ENCODE assay signal across 8 cellular contexts in the genomic region with DNA sequence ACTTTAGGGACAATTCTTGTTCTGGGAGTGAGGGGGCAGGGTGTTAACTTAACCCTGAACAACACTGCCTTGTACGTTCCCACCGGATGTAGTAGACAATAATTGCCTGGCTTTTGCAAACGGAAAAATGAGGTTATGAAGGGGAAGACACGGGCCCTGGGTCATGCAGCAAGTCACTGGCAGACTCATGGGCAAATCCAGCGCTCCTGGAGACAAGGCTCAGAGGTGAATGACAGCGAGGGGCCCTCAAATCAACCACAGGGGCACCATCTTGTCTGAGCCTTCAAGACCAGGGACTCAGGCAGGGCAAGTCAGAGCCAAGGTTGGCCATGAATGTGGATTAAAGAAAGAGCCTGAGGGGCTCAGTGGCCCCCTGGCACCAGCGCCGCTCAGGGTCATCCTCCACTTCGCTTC. TPM values are rescaled to one million over a fixed set of nuclear protein-coding genes. Genes with fewer than 3 reads are reported as not detected.
A peak's percentile ranks its signal among the peaks of the same experiment; 100 is the strongest.
DNase-seq lines count a peak whose midpoint lies in the region; ATAC-seq and TF ChIP-seq lines count a peak whose summit lies in the region.

No MANE protein-coding gene starts in this region.

- intact Hi-C loops in IMR-90 (cut with micrococcal nuclease): loop anchor here (2.0 kb wide), 1 partner anchor 97 kb away; no protein-coding TSS in a partner anchor

- H3K4me2 ChIP-seq in IMR-90 (ENCODE audit: low read depth, low read length): peak overlapping the region; percentile 86

- no peak for DNase-seq in IMR-90
- peak; percentile 69 for DNase-seq in activated CD4-positive, alpha-beta T cell treated with anti-CD3 and anti-CD28 coated beads for 48 hours
- no peak for DNase-seq in NCI-H1436 treated with DMSO at 0.1 percent for 48 hours (lab: John Stamatoyannopoulos, UW)
- DNase-seq in NCI-H187 (lab: John Stamatoyannopoulos, UW): no peak
- DNase-seq in activated gamma-delta T cell (lab: John Stamatoyannopoulos, UW): no peak
- DNase-seq in DMS79 (lab: John Stamatoyannopoulos, UW): no peak

- peak overlapping the region; percentile 91 for H3K56ac ChIP-seq in IMR-90 (ENCODE audit: extremely low read depth, insufficient read depth, low read length)

- peak overlapping the region; percentile 94 for H4K91ac ChIP-seq in IMR-90 (ENCODE audit: insufficient read depth, low read depth, low read length)

- H2AK9ac ChIP-seq in IMR-90 (replicated peaks; ENCODE audit: low read depth, low read length, poor library complexity): peak overlapping the region; percentile 98

- H3K79me1 ChIP-seq in IMR-90 (ENCODE audit: low read depth in 1 of 2, low read length in 2 of 2): peaks cover 8 to 37% of the 10 kb centered on the region in 2 experiments

- no TSS peak for BruUV-seq in IMR-90 (replicated peaks; lab: Mats Ljungman, UMichigan)

- H3K27me3 ChIP-seq in IMR-90 (ENCODE audit: control insufficient read depth, insufficient read depth, low read length) (no peaks in the 10 kb centered on the region), gastroesophageal sphincter (no peaks in the 10 kb centered on the region)

- H2AK5ac ChIP-seq in IMR-90 (ENCODE audit: low read depth, low read length): peak overlapping the region; percentile 95

- in situ Hi-C loops in IMR-90 (cut with MboI; ENCODE audit: low sequenced_read_pairs): loop anchor here (5.0 kb wide), 1 partner anchor 62 kb away; no protein-coding TSS in a partner anchor

- peak overlapping the region; percentile 46 for H4K5ac ChIP-seq in IMR-90 (ENCODE audit: low read depth, low read length)

- TF ChIP-seq CTCF in IMR-90 (conservative IDR thresholded peaks at IDR 0.05; ENCODE audit: low read depth, low read length): no peak
- TF ChIP-seq CTCF in gastroesophageal sphincter (IDR thresholded peaks at IDR 0.05): no peak

- peaks cover 8% of the 10 kb centered on the region for H3K36me3 Mint-ChIP-seq in stimulated activated memory B cell treated with anti-CD40 and anti-IgM and Interleukin-4, amounts not matched to agents 10 μg/mL and 1 μg/mL and 100 μg/mL, for 72 hours

- peak overlapping the region; percentile 99 for H3K4me3 Mint-ChIP-seq in stimulated activated memory B cell treated with anti-CD40 and anti-IgM and Interleukin-4, amounts not matched to agents 10 μg/mL and 1 μg/mL and 100 μg/mL, for 72 hours

- peak overlapping the region; percentile 85 to 95 for H4K8ac ChIP-seq in IMR-90 (ENCODE audit: low read depth in 2 of 2, low read length in 2 of 2)

- H3K9me3 Mint-ChIP-seq in stimulated activated memory B cell treated with anti-CD40 and anti-IgM and Interleukin-4, amounts not matched to agents 10 μg/mL and 1 μg/mL and 100 μg/mL, for 72 hours: no peaks in the 10 kb centered on the region

- peak overlapping the region; percentile 97 for H3K9ac ChIP-seq in IMR-90 (ENCODE audit: low read depth, low read length)

- H3K4me1 ChIP-seq in IMR-90 (ENCODE audit: control insufficient read depth, insufficient read depth, low read length) (peaks cover 31% of the 10 kb centered on the region), gastroesophageal sphincter (peaks cover 0 to 67% (median 44%) of the 10 kb centered on the region in 3 donors)

- peak overlapping the region; percentile 70 for H3K18ac ChIP-seq in IMR-90 (ENCODE audit: low read depth, low read length)

- H4K20me1 ChIP-seq in IMR-90 (ENCODE audit: insufficient read depth, low read length): peaks cover 69% of the 10 kb centered on the region

- no peak overlapping the region for H2AFZ ChIP-seq in IMR-90 (replicated peaks; ENCODE audit: low read length, poor library complexity)

- TF ChIP-seq RAD21 in IMR-90 (IDR thresholded peaks at IDR 0.05; ENCODE audit: low read length): no peak

- TF ChIP-seq EP300 in gastroesophageal sphincter (IDR thresholded peaks at IDR 0.05): no peak

- H3K27me3 Mint-ChIP-seq in stimulated activated memory B cell treated with anti-CD40 and anti-IgM and Interleukin-4, amounts not matched to agents 10 μg/mL and 1 μg/mL and 100 μg/mL, for 72 hours: no peaks in the 10 kb centered on the region

- H3K27ac Mint-ChIP-seq in stimulated activated memory B cell treated with anti-CD40 and anti-IgM and Interleukin-4, amounts not matched to agents 10 μg/mL and 1 μg/mL and 100 μg/mL, for 72 hours: peak overlapping the region; percentile 94

- H3K23ac ChIP-seq in IMR-90 (ENCODE audit: low read depth, low read length): peak overlapping the region; percentile 94

- dilution Hi-C loops in IMR-90 (cut with HindIII; ENCODE audit: low sequenced_read_pairs, unreplicated experiment): no loop called here

- no peak overlapping the region; the same call in 1 of the 2 replicates for H3K4me3 ChIP-seq in IMR-90 (ENCODE audit: insufficient read depth, low read depth, low read length)
- no peak overlapping the region for H3K4me3 ChIP-seq in gastroesophageal sphincter

- peak overlapping the region; percentile 95 for H3K4ac ChIP-seq in IMR-90 (ENCODE audit: low read depth, low read length)

- ATAC-seq in IMR-90 (ENCODE audit: low read depth) (no peak), gastroesophageal sphincter (no peak)
- no peak for ATAC-seq in stimulated activated memory B cell treated with anti-CD40 and anti-IgM and Interleukin-4, amounts not matched to agents 10 μg/mL and 1 μg/mL and 100 μg/mL, for 72 hours

- POLR2A ChIA-PET in IMR-90 (lab: Charles Lee; ENCODE audit: unreplicated experiment): interaction anchor here (0.9 kb wide), 1 partner anchor 63 kb away, joined by 3 read pairs; no protein-coding TSS in a partner anchor

- H3K4me1 Mint-ChIP-seq in stimulated activated memory B cell treated with anti-CD40 and anti-IgM and Interleukin-4, amounts not matched to agents 10 μg/mL and 1 μg/mL and 100 μg/mL, for 72 hours: peaks cover 84% of the 10 kb centered on the region

- WGBS in IMR-90 (ENCODE audit: extremely low coverage in 2 of 2, insufficient read length in 1 of 2), 2 experiments: 37% methylated on average over 3 of the region's 9 CpGs; no CpG with 5 or more reads in 1 of the 2 experiments
- WGBS in gastroesophageal sphincter (ENCODE audit: low coverage in 1 of 2), 2 donors: 75 to 80% methylated on average over 1 to 9 of the region's 9 CpGs

- H3K36me3 ChIP-seq in IMR-90 (ENCODE audit: control insufficient read depth, insufficient read depth, low read length): 0 out of 2 replicates have a peak, but pooled peaks cover 2% of the 10 kb centered on the region
- no peaks in the 10 kb centered on the region for H3K36me3 ChIP-seq in gastroesophageal sphincter

- peak overlapping the region; percentile 96 for H3K14ac ChIP-seq in IMR-90 (replicated peaks; ENCODE audit: low read depth, low read length)

- H3K27ac ChIP-seq in IMR-90 (ENCODE audit: insufficient read depth, low read length): peak overlapping the region; percentile 95
- H3K27ac ChIP-seq in gastroesophageal sphincter: peak overlapping the region in 3 of 4 donors; percentile 82 to 89 (median 88)

- peak overlapping the region; percentile 88 for H2BK120ac ChIP-seq in IMR-90 (ENCODE audit: low read depth, low read length)

- peak overlapping the region; percentile 66; the same call in 2 of the 3 replicates for H2BK15ac ChIP-seq in IMR-90 (ENCODE audit: low read depth, low read length)

- no peaks in the 10 kb centered on the region for H3K9me3 ChIP-seq in IMR-90 (ENCODE audit: control insufficient read depth, insufficient read depth, low read length)
- no peaks in the 10 kb centered on the region for H3K9me3 ChIP-seq in gastroesophageal sphincter

- CTCF ChIA-PET in IMR-90 (lab: Yijun Ruan, JAX): no interaction called here

- H2BK5ac ChIP-seq in IMR-90 (ENCODE audit: low read depth, low read length, poor library complexity, severe bottlenecking): peak overlapping the region; percentile 91

- peaks cover 23% of the 10 kb centered on the region for H3K9me1 ChIP-seq in IMR-90 (ENCODE audit: insufficient read depth, low read length)

- peak overlapping the region; percentile 66 for H2BK20ac ChIP-seq in IMR-90 (ENCODE audit: low read depth, low read length)

- no peak; the same call in 1 of the 2 replicates for TF ChIP-seq POLR2A in IMR-90 (IDR thresholded peaks at IDR 0.05; ENCODE audit: low read depth, low read length)
- no peak for TF ChIP-seq POLR2A in gastroesophageal sphincter (IDR thresholded peaks at IDR 0.05)

TF ChIP-seq in IMR-90, 13 proteins besides CTCF, POLR2A, EP300 and RAD21 (continues in another document):
- TF ChIP-seq MXI1 (IDR thresholded peaks at IDR 0.05; ENCODE audit: borderline replicate concordance, low read depth, low read length): no peak
- TF ChIP-seq, protein P1, sequence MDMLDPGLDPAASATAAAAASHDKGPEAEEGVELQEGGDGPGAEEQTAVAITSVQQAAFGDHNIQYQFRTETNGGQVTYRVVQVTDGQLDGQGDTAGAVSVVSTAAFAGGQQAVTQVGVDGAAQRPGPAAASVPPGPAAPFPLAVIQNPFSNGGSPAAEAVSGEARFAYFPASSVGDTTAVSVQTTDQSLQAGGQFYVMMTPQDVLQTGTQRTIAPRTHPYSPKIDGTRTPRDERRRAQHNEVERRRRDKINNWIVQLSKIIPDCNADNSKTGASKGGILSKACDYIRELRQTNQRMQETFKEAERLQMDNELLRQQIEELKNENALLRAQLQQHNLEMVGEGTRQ (IDR thresholded peaks at IDR 0.05; ENCODE audit: low read depth, low read length): no peak
- no peak for TF ChIP-seq BHLHE40 (IDR thresholded peaks at IDR 0.05; ENCODE audit: low read depth, low read length)
- TF ChIP-seq NFE2L2 (IDR thresholded peaks at IDR 0.05; ENCODE audit: low read depth, low read length): no peak
- TF ChIP-seq CHD1 (IDR thresholded peaks at IDR 0.05; ENCODE audit: low read depth, low read length): no peak
- TF ChIP-seq MAFK (IDR thresholded peaks at IDR 0.05; ENCODE audit: low read depth, low read length): no peak
- TF ChIP-seq RFX5 (IDR thresholded peaks at IDR 0.05; ENCODE audit: low read depth, low read length): no peak
- no peak for TF ChIP-seq MAZ (IDR thresholded peaks at IDR 0.05; ENCODE audit: borderline replicate concordance, low read depth, low read length)

RNA-seq across cellular contexts. Expression of a gene that starts 2.8 kb away (rescaled TPM):
- 21.0 and 22.8 TPM in 2 replicates for total RNA-seq in IMR-90 (2012; rRNA removed)
- 31.0 and 31.4 TPM in 2 replicates for polyA plus RNA-seq in IMR-90 (2012; rRNA removed)
- 22.9 and 29.5 TPM in 2 replicates for polyA plus RNA-seq in IMR-90 (2012; cell fraction: cytosol; rRNA removed)
- polyA plus RNA-seq in IMR-90 (2012; cell fraction: nucleus; rRNA removed; ENCODE audit: low replicate concordance): 48.4 and 48.8 TPM in 2 replicates
- 10 to 100 TPM; 25.0 to 43.1 (median 30.2) TPM for total RNA-seq in gastroesophageal sphincter

RNA-seq across cellular contexts. Expression of a gene that starts 49.4 kb away (rescaled TPM):
- total RNA-seq in IMR-90 (2012; rRNA removed): not detected in 2 replicates
- not detected in 2 replicates for polyA plus RNA-seq in IMR-90 (2012; rRNA removed)
- polyA plus RNA-seq in IMR-90 (2012; cell fraction: cytosol; rRNA removed): not detected in 2 replicates
- not detected in 2 replicates for polyA plus RNA-seq in IMR-90 (2012; cell fraction: nucleus; rRNA removed; ENCODE audit: low replicate concordance)
- total RNA-seq in gastroesophageal sphincter: not detected
